In the genomic region with DNA sequence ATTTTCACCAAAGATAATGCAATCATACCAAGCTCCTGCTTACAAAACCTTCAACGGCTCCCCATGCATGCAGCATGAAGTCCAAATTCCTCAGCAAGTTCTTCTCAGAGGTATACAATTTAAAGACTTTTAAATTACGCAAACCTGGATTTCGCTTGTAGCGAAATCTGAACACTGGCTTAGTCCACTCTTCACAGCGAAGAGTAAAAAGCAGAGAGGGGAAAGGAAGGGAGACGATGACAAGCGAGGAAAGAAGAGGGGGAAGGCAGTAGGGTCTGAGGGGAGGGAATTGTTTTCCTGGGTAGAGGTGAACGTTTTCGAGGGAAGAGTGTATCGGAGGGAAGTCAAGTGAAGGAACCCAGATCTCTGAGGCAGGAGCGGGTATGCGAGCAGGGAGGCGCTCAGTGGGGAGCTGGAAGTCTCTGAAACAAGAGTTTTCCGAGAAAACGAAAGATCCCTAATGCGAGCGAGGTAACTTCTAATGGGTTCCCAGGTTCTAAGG, we compare ENCODE assay signal across 9 cellular contexts. TPM values are rescaled to one million over a fixed set of nuclear protein-coding genes. Genes with fewer than 3 reads are reported as not detected.
DNase-seq lines count a peak whose midpoint lies in the region; ATAC-seq and TF ChIP-seq lines count a peak whose summit lies in the region.
"Had no signal": no experiment of that assay in that cellular context is flagged by ENCODE, and none has a peak within 500 bp of the region (broad histone marks: within the 10 kb centered on the region; RNA-seq: fewer than 3 reads in every experiment).

No MANE protein-coding gene starts in this region.

- no peak overlapping the region for H3K4me3 Mint-ChIP-seq in activated T-helper 2 cell treated with anti-CD3 and anti-CD28 coated beads, Interferon-gamma antibody, Interleukin-2, Interleukin-4, amounts not matched to agents 10 μg/mL and 5 μg/mL and 100 μg/mL, durations not matched to agents 14 hours and 24 hours and 36 hours (ENCODE audit: low read depth)
- H3K4me3 Mint-ChIP-seq: T-helper 1 cell treated with Interleukin-12 subunit alpha and Interleukin-12 subunit beta and Interleukin-4 antibody, amounts not matched to agents 30 μg/mL and 1 μg/mL, for 36 hours had no signal

- TF ChIP-seq CTCF in dorsolateral prefrontal cortex (IDR thresholded peaks at IDR 0.05 in 54 of 56, conservative IDR thresholded peaks at IDR 0.05 in 2 of 56; ENCODE audit: low read depth in 1 of 56, partially characterized antibody in 56 of 56) = no peak

- no peak overlapping the region for H3K27ac Mint-ChIP-seq in activated T-helper 2 cell treated with anti-CD3 and anti-CD28 coated beads, Interferon-gamma antibody, Interleukin-2, Interleukin-4, amounts not matched to agents 10 μg/mL and 5 μg/mL and 100 μg/mL, durations not matched to agents 14 hours and 24 hours and 36 hours
- H3K27ac Mint-ChIP-seq: T-helper 1 cell treated with Interleukin-12 subunit alpha and Interleukin-12 subunit beta and Interleukin-4 antibody, amounts not matched to agents 30 μg/mL and 1 μg/mL, for 36 hours had no signal

- H3K36me3 ChIP-seq in mesodermal cell (ENCODE audit: control insufficient read depth, insufficient read depth, low read length) = no peaks in the 10 kb centered on the region

- H3K36me3 Mint-ChIP-seq in activated T-helper 2 cell treated with anti-CD3 and anti-CD28 coated beads, Interferon-gamma antibody, Interleukin-2, Interleukin-4, amounts not matched to agents 10 μg/mL and 5 μg/mL and 100 μg/mL, durations not matched to agents 14 hours and 24 hours and 36 hours (ENCODE audit: low read depth) = no peaks in the 10 kb centered on the region

- H3K27me3 Mint-ChIP-seq in activated T-helper 2 cell treated with anti-CD3 and anti-CD28 coated beads, Interferon-gamma antibody, Interleukin-2, Interleukin-4, amounts not matched to agents 10 μg/mL and 5 μg/mL and 100 μg/mL, durations not matched to agents 14 hours and 24 hours and 36 hours (ENCODE audit: low read depth) = peaks cover 9% of the 10 kb centered on the region

- intact Hi-C loops in dorsolateral prefrontal cortex (cut with DNase I) = loop anchor here (2.0 to 10.0 kb wide), 5 partner anchors 78 to 478 kb away; a partner anchor contains a TSS
- intact Hi-C loops in activated T-helper 2 cell treated with anti-CD3 and anti-CD28 coated beads, Interferon-gamma antibody, Interleukin-2, Interleukin-4, amounts not matched to agents 10 μg/mL and 5 μg/mL and 100 μg/mL, durations not matched to agents 14 hours and 24 hours and 36 hours (cut with micrococcal nuclease) = loop anchor here (2.0 to 10.0 kb wide), 2 partner anchors 285 to 683 kb away; a partner anchor contains a TSS

- H3K4me1 ChIP-seq in mesodermal cell (ENCODE audit: control insufficient read depth, insufficient read depth, low read length, poor library complexity, severe bottlenecking) = no peaks in the 10 kb centered on the region

- H3K27me3 ChIP-seq in dorsolateral prefrontal cortex = no peaks in the 10 kb centered on the region

- 3 to 4% methylated on average over 16 of the region's 17 CpGs for WGBS in mesodermal cell (ENCODE audit: insufficient coverage in 2 of 2), 2 experiments

- no peaks in the 10 kb centered on the region for H3K9me3 ChIP-seq in mesodermal cell (ENCODE audit: control insufficient read depth, low read length)

- H3K9me3 Mint-ChIP-seq in activated T-helper 2 cell treated with anti-CD3 and anti-CD28 coated beads, Interferon-gamma antibody, Interleukin-2, Interleukin-4, amounts not matched to agents 10 μg/mL and 5 μg/mL and 100 μg/mL, durations not matched to agents 14 hours and 24 hours and 36 hours = no peaks in the 10 kb centered on the region
- H3K9me3 Mint-ChIP-seq: T-helper 1 cell treated with Interleukin-12 subunit alpha and Interleukin-12 subunit beta and Interleukin-4 antibody, amounts not matched to agents 30 μg/mL and 1 μg/mL, for 36 hours had no signal

- peaks cover 9% of the 10 kb centered on the region for H3K4me1 Mint-ChIP-seq in activated T-helper 2 cell treated with anti-CD3 and anti-CD28 coated beads, Interferon-gamma antibody, Interleukin-2, Interleukin-4, amounts not matched to agents 10 μg/mL and 5 μg/mL and 100 μg/mL, durations not matched to agents 14 hours and 24 hours and 36 hours (ENCODE audit: low read depth)

- peak; percentile 52 for DNase-seq in AG08396 (ENCODE audit: low spot score)
- peak; percentile 46 to 48 for DNase-seq in Kasumi-1 (lab: John Stamatoyannopoulos, UW)
- peak in 1 of 10 donors; percentile 34 for DNase-seq in dorsolateral prefrontal cortex
- DNase-seq in SHP77 (lab: John Stamatoyannopoulos, UW) = no peak
- no peak for DNase-seq in activated T-helper 2 cell treated with anti-CD3 and anti-CD28 coated beads, Interferon-gamma antibody, Interleukin-2, Interleukin-4, amounts not matched to agents 10 μg/mL and 5 μg/mL and 100 μg/mL, durations not matched to agents 14 hours and 24 hours and 36 hours (ENCODE audit: low spot score)
- DNase-seq in activated CD4-positive, alpha-beta T cell treated with anti-CD3 and anti-CD28 coated beads for 4 hours = no peak

- no peak for ATAC-seq in HG02840 (IDR thresholded peaks at IDR 0.05; ENCODE audit: low FRiP score, unreplicated experiment)

- H3K27ac ChIP-seq in dorsolateral prefrontal cortex (peak overlapping the region in 56 of 59 donors; percentile 54 to 96 (median 89)), mesodermal cell (ENCODE audit: low read depth, low read length, severe bottlenecking) (no peak overlapping the region)

- H3K4me3 ChIP-seq in dorsolateral prefrontal cortex = peak overlapping the region; percentile 68 to 100 (median 94)
- H3K4me3 ChIP-seq in mesodermal cell (ENCODE audit: extremely low read depth, insufficient read depth, low read length, poor library complexity, severe bottlenecking) = peak overlapping the region; percentile 68

RNA-seq across cellular contexts. Expression of a gene that starts 0.8 kb away (rescaled TPM):
- total RNA-seq in dorsolateral prefrontal cortex = 10 to 100 TPM in 73 of 120 experiments, 1 to 10 TPM in 47; 4.1 to 32.6 (median 11.2) TPM
- 4.1 TPM for polyA plus RNA-seq in mesodermal cell (2013, experiment 1 of 2)
- polyA plus RNA-seq in mesodermal cell (2013, experiment 2 of 2) = 3.6 TPM
- total RNA-seq in activated T-helper 2 cell treated with anti-CD3 and anti-CD28 coated beads, Interferon-gamma antibody, Interleukin-2, Interleukin-4, amounts not matched to agents 10 μg/mL and 5 μg/mL and 100 μg/mL, durations not matched to agents 14 hours and 24 hours and 36 hours = 2.3 and 2.9 TPM in 2 replicates

RNA-seq across cellular contexts. Expression of a gene that starts 9.7 kb away (rescaled TPM):
- total RNA-seq in dorsolateral prefrontal cortex = 10 to 100 TPM in 20 of 120 experiments, 1 to 10 TPM in 100; 2.0 to 15.0 (median 6.0) TPM
- polyA plus RNA-seq in mesodermal cell (2013, experiment 1 of 2) = 1.9 TPM
- 2.6 TPM for polyA plus RNA-seq in mesodermal cell (2013, experiment 2 of 2)
- 3.5 and 4.0 TPM in 2 replicates for total RNA-seq in activated T-helper 2 cell treated with anti-CD3 and anti-CD28 coated beads, Interferon-gamma antibody, Interleukin-2, Interleukin-4, amounts not matched to agents 10 μg/mL and 5 μg/mL and 100 μg/mL, durations not matched to agents 14 hours and 24 hours and 36 hours

RNA-seq across cellular contexts. Expression of a gene that starts 9.9 kb away (rescaled TPM):
- total RNA-seq in dorsolateral prefrontal cortex = 10 to 100 TPM in 66 of 120 experiments, 1 to 10 TPM in 54; 6.1 to 20.4 (median 10.3) TPM
- polyA plus RNA-seq in mesodermal cell (2013, experiment 1 of 2) = 4.7 TPM
- 3.4 TPM for polyA plus RNA-seq in mesodermal cell (2013, experiment 2 of 2)
- 8.0 and 9.4 TPM in 2 replicates for total RNA-seq in activated T-helper 2 cell treated with anti-CD3 and anti-CD28 coated beads, Interferon-gamma antibody, Interleukin-2, Interleukin-4, amounts not matched to agents 10 μg/mL and 5 μg/mL and 100 μg/mL, durations not matched to agents 14 hours and 24 hours and 36 hours

RNA-seq across cellular contexts. Expression of a gene that starts 31.5 kb away (rescaled TPM):
- total RNA-seq in dorsolateral prefrontal cortex = 100 to 1,000 TPM; 252 to 454 (median 339) TPM
- 773 TPM for polyA plus RNA-seq in mesodermal cell (2013, experiment 1 of 2)
- polyA plus RNA-seq in mesodermal cell (2013, experiment 2 of 2) = 711 TPM
- 703 and 712 TPM in 2 replicates for total RNA-seq in activated T-helper 2 cell treated with anti-CD3 and anti-CD28 coated beads, Interferon-gamma antibody, Interleukin-2, Interleukin-4, amounts not matched to agents 10 μg/mL and 5 μg/mL and 100 μg/mL, durations not matched to agents 14 hours and 24 hours and 36 hours

Comparison
In these comparisons a context has a peak if more than half of its experiments do, and no peak if none do; other contexts are left out.
1. DNase-seq: peak in AG08396 (single experiment) and Kasumi-1 (2 of 2); none in SHP77 (0 of 2), activated T-helper 2 cell treated with anti-CD3 and anti-CD28 coated beads, Interferon-gamma antibody, Interleukin-2, Interleukin-4, amounts not matched to agents 10 μg/mL and 5 μg/mL and 100 μg/mL, durations not matched to agents 14 hours and 24 hours and 36 hours (single experiment) and activated CD4-positive, alpha-beta T cell treated with anti-CD3 and anti-CD28 coated beads for 4 hours (0 of 2).